18 cellular contexts compared by ENCODE assay signal in genomic region chr11:70497536-70498075, GRCh38.
"Had no signal": no experiment of that assay in that cellular context is flagged by ENCODE, and none has a peak within 500 bp of the region (broad histone marks: within the 10 kb centered on the region; RNA-seq: fewer than 3 reads in every experiment).

No MANE protein-coding gene starts in this region.

- H3K27me3 Mint-ChIP-seq: activated naive CD4-positive, alpha-beta T cell treated with anti-CD3 and anti-CD28 coated beads, Interleukin-2, amount 50 U/mL, for 24 hours; stimulated activated naive CD8-positive, alpha-beta T cell treated with anti-CD3 and anti-CD28 coated beads, Interleukin-15, amount 100 ng/mL, for 72 hours had no signal

- H3K27ac Mint-ChIP-seq: activated naive CD4-positive, alpha-beta T cell treated with anti-CD3 and anti-CD28 coated beads, Interleukin-2, amount 50 U/mL, for 24 hours; activated T-cell treated with anti-CD3 and anti-CD28 coated beads, Interleukin-2, amount 50 U/mL, for 72 hours; effector memory CD8-positive, alpha-beta T cell; natural killer cell; T-helper 1 cell treated with Interleukin-12 subunit alpha and Interleukin-12 subunit beta and Interleukin-4 antibody, amounts not matched to agents 30 μg/mL and 1 μg/mL, for 36 hours had no signal

- H3K4me3 ChIP-seq: adrenal gland, skin epidermis, suprapubic skin, transverse colon, vagina had no signal

- H3K9me3 ChIP-seq: adrenal gland, suprapubic skin, transverse colon, vagina had no signal

- ATAC-seq: activated T-cell treated with anti-CD3 and anti-CD28 coated beads, Interleukin-2, amount 50 U/mL, for 72 hours; effector memory CD8-positive, alpha-beta T cell; natural killer cell; stimulated activated naive CD8-positive, alpha-beta T cell treated with anti-CD3 and anti-CD28 coated beads, Interleukin-15, amount 100 ng/mL, for 72 hours had no signal

- H3K27ac ChIP-seq: adrenal gland, epithelial cell of prostate, skin epidermis, suprapubic skin, transverse colon, vagina had no signal

- H3K4me1 ChIP-seq: adrenal gland, suprapubic skin, transverse colon, vagina had no signal

- H3K4me1 Mint-ChIP-seq: activated naive CD4-positive, alpha-beta T cell treated with anti-CD3 and anti-CD28 coated beads, Interleukin-2, amount 50 U/mL, for 24 hours; natural killer cell; stimulated activated naive CD8-positive, alpha-beta T cell treated with anti-CD3 and anti-CD28 coated beads, Interleukin-15, amount 100 ng/mL, for 72 hours had no signal

- H3K4me3 Mint-ChIP-seq: activated naive CD4-positive, alpha-beta T cell treated with anti-CD3 and anti-CD28 coated beads, Interleukin-2, amount 50 U/mL, for 24 hours; activated T-cell treated with anti-CD3 and anti-CD28 coated beads, Interleukin-2, amount 50 U/mL, for 72 hours; effector memory CD8-positive, alpha-beta T cell; natural killer cell; stimulated activated naive CD8-positive, alpha-beta T cell treated with anti-CD3 and anti-CD28 coated beads, Interleukin-15, amount 100 ng/mL, for 72 hours; T-helper 1 cell treated with Interleukin-12 subunit alpha and Interleukin-12 subunit beta and Interleukin-4 antibody, amounts not matched to agents 30 μg/mL and 1 μg/mL, for 36 hours had no signal

- DNase-seq: activated CD4-positive, alpha-beta T cell treated with anti-CD3 and anti-CD28 coated beads, Interleukin-2, amount 50 U/mL, for 4 hours; activated effector memory CD4-positive, alpha-beta T cell treated with anti-CD3 and anti-CD28 coated beads, Interleukin-2, amount 50 U/mL, for 16 hours; activated T-cell treated with anti-CD3 and anti-CD28 coated beads, Interleukin-2, amount 50 U/mL, for 72 hours; adrenal gland; effector memory CD8-positive, alpha-beta T cell; natural killer cell; nucleus accumbens; retina; stimulated activated CD4-positive, alpha-beta T cell treated with anti-CD3 and anti-CD28 coated beads, Interleukin-15, amount 100 ng/mL, for 24 hours; stimulated activated CD4-positive, alpha-beta T cell treated with anti-CD3 and anti-CD28 coated beads, Interleukin-2, amount 100 ng/mL, for 48 hours; stimulated activated naive CD8-positive, alpha-beta T cell treated with anti-CD3 and anti-CD28 coated beads, Interleukin-15, amount 100 ng/mL, for 72 hours; transverse colon had no signal

- H3K36me3 Mint-ChIP-seq: activated naive CD4-positive, alpha-beta T cell treated with anti-CD3 and anti-CD28 coated beads, Interleukin-2, amount 50 U/mL, for 24 hours; natural killer cell had no signal

- H3K27me3 ChIP-seq: adrenal gland, suprapubic skin, transverse colon, vagina had no signal

- H3K9me3 Mint-ChIP-seq: activated naive CD4-positive, alpha-beta T cell treated with anti-CD3 and anti-CD28 coated beads, Interleukin-2, amount 50 U/mL, for 24 hours; activated T-cell treated with anti-CD3 and anti-CD28 coated beads, Interleukin-2, amount 50 U/mL, for 72 hours; effector memory CD8-positive, alpha-beta T cell; natural killer cell; stimulated activated naive CD8-positive, alpha-beta T cell treated with anti-CD3 and anti-CD28 coated beads, Interleukin-15, amount 100 ng/mL, for 72 hours; T-helper 1 cell treated with Interleukin-12 subunit alpha and Interleukin-12 subunit beta and Interleukin-4 antibody, amounts not matched to agents 30 μg/mL and 1 μg/mL, for 36 hours had no signal

- H3K36me3 ChIP-seq: adrenal gland, suprapubic skin, transverse colon, vagina had no signal
